Comparison of ENCODE assay signal across 1 cellular context in the genomic region with DNA sequence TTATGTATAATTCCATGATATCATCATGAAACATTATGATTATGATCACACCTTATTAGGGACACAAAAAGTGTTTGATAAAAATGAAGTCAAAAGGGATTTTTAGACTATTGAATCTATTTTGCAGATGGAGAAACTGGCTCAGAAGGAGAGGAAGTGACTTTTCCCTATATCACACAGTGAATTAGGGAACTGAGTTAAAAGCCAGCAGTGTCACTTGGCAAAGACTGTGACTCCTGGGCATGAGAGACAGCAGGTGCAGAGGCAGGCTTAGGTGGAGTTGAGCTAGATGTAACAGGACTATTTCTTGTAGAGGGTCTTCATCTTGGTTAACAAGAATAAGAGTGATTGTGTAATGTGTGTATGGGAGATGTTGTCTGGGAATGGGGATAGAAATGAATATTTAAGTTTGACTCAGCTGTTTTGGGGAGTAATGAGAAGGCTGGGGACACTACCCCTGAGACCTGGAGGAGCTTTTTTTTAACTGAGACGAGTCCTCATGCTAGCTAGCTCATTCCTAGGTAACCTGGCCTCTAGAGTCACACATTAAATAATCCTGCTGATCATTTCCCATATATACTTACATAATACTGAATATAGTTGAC.
TF ChIP-seq lines count a peak whose summit lies in the region.

No MANE protein-coding gene starts in this region.

TF ChIP-seq in SK-N-SH, 30 proteins besides CTCF, POLR2A, EP300 and RAD21:
- TF ChIP-seq, protein P1, sequence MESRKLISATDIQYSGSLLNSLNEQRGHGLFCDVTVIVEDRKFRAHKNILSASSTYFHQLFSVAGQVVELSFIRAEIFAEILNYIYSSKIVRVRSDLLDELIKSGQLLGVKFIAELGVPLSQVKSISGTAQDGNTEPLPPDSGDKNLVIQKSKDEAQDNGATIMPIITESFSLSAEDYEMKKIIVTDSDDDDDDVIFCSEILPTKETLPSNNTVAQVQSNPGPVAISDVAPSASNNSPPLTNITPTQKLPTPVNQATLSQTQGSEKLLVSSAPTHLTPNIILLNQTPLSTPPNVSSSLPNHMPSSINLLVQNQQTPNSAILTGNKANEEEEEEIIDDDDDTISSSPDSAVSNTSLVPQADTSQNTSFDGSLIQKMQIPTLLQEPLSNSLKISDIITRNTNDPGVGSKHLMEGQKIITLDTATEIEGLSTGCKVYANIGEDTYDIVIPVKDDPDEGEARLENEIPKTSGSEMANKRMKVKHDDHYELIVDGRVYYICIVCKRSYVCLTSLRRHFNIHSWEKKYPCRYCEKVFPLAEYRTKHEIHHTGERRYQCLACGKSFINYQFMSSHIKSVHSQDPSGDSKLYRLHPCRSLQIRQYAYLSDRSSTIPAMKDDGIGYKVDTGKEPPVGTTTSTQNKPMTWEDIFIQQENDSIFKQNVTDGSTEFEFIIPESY (IDR thresholded peaks at IDR 0.05; ENCODE audit: borderline replicate concordance, low read depth) = no peak
- TF ChIP-seq GABPA (IDR thresholded peaks at IDR 0.05; ENCODE audit: low read depth) (no peak), NFIC (IDR thresholded peaks at IDR 0.05; ENCODE audit: borderline replicate concordance) (no peak), YY1 (IDR thresholded peaks at IDR 0.05; ENCODE audit: low read depth) (no peak), SIN3A (IDR thresholded peaks at IDR 0.05; ENCODE audit: borderline replicate concordance, low read depth, low read length) (no peak), POLR2AphosphoS5 (IDR thresholded peaks at IDR 0.05; ENCODE audit: low read depth, low read length) (no peak), EZH2phosphoT487 (IDR thresholded peaks at IDR 0.05; ENCODE audit: borderline replicate concordance, low read depth) (no peak), TAF1 (IDR thresholded peaks at IDR 0.05; ENCODE audit: borderline replicate concordance, low read depth, low read length) (no peak), FOXM1 (IDR thresholded peaks at IDR 0.05; ENCODE audit: low read depth) (no peak), RXRA (IDR thresholded peaks at IDR 0.05; ENCODE audit: borderline replicate concordance, low read depth) (no peak), SMC3 (IDR thresholded peaks at IDR 0.05; ENCODE audit: low read depth, low read length) (no peak), ELF1 (IDR thresholded peaks at IDR 0.05) (no peak), MEF2A (IDR thresholded peaks at IDR 0.05; ENCODE audit: borderline replicate concordance, low read depth) (no peak), JUND (IDR thresholded peaks at IDR 0.05) (no peak)
TF ChIP-seq in SK-N-SH: peak in this region for 0.
